23 cellular contexts compared by ENCODE assay signal in the genomic region with DNA sequence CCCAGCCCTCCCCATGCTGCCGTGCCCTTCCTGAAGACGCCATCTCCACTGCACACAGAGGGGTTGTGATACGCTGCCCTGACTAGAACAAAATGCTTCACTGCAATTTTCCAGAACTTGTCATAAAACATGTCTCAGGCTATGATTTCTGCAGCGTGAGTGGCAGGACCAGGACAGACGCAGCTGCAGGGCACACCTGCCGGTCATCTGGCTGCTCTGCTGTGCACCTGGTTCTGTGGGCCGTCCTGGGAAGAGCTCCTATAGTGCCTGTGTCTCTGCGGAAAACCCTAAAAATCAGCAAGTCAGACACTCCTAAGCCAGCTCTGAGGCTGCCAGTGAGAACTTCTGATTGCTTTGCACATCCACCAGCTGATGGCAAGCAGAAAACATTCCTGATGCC.
"Had no signal": no experiment of that assay in that cellular context is flagged by ENCODE, and none has a peak within 500 bp of the region (broad histone marks: within the 10 kb centered on the region; RNA-seq: fewer than 3 reads in every experiment).

No MANE protein-coding gene starts in this region.

- H3K36me3 ChIP-seq: MG63 had no signal

- H3K27ac Mint-ChIP-seq: activated B cell treated with CpG ODN at 0.5 μM for 24 hours; activated CD4-positive, alpha-beta memory T cell treated with anti-CD3 and anti-CD28 coated beads, Interleukin-2, amount 10 ng/mL, durations not matched to agents 7 days and 5 days; activated naive CD4-positive, alpha-beta T cell treated with anti-CD3 and anti-CD28 coated beads for 36 hours; activated naive CD8-positive, alpha-beta T cell; activated T-helper 17 cell treated with anti-CD3 and anti-CD28 coated beads, Interleukin-2, amount 50 U/mL, for 72 hours; brain; T-cell had no signal

- H3K4me1 Mint-ChIP-seq: activated B cell treated with CpG ODN at 0.5 μM for 24 hours; activated CD4-positive, alpha-beta memory T cell treated with anti-CD3 and anti-CD28 coated beads, Interleukin-2, amount 10 ng/mL, durations not matched to agents 7 days and 5 days; activated T-helper 17 cell treated with anti-CD3 and anti-CD28 coated beads, Interleukin-2, amount 50 U/mL, for 72 hours; brain; T-cell had no signal

- H3K9me3 ChIP-seq: MG63 had no signal

- H3K4me3 Mint-ChIP-seq: activated B cell treated with CpG ODN at 0.5 μM for 24 hours; activated CD4-positive, alpha-beta memory T cell treated with anti-CD3 and anti-CD28 coated beads, Interleukin-2, amount 10 ng/mL, durations not matched to agents 7 days and 5 days; activated naive CD4-positive, alpha-beta T cell treated with anti-CD3 and anti-CD28 coated beads for 36 hours; activated naive CD8-positive, alpha-beta T cell; activated T-helper 17 cell treated with anti-CD3 and anti-CD28 coated beads, Interleukin-2, amount 50 U/mL, for 72 hours; brain; T-cell had no signal

- H3K27ac ChIP-seq: SK-N-MC had no signal

- DNase-seq: activated B cell treated with CpG ODN at 0.5 μM for 24 hours; activated CD4-positive, alpha-beta memory T cell treated with anti-CD3 and anti-CD28 coated beads, Interleukin-2, amount 10 ng/mL, durations not matched to agents 7 days and 5 days; activated CD4-positive, alpha-beta T cell treated with anti-CD3 and anti-CD28 coated beads, Interleukin-2, amount 50 U/mL, for 1 hour; activated gamma-delta T cell; activated naive CD4-positive, alpha-beta T cell treated with anti-CD3 and anti-CD28 coated beads for 36 hours; activated T-cell treated with anti-CD3 and anti-CD28 coated beads for 4 hours; activated T-cell treated with anti-CD3 and anti-CD28 coated beads, Interleukin-2, amount 50 U/mL, for 48 hours; amygdala; MG63; NCI-H1105; NCI-H1694; NCI-H2029; NCI-H524 treated with DMSO at 0.1 percent for 48 hours; NCI-H748 treated with DMSO at 0.1 percent for 48 hours; NK-92 treated with Interleukin-12 subunit alpha and Interleukin-12 subunit beta, amount 100 ng/mL, for 24 hours; OCI-M1; T-cell; T-helper 2 cell; T1000 had no signal

- H3K27me3 Mint-ChIP-seq: activated B cell treated with CpG ODN at 0.5 μM for 24 hours had no signal

- H3K9me3 Mint-ChIP-seq: activated B cell treated with CpG ODN at 0.5 μM for 24 hours; activated naive CD4-positive, alpha-beta T cell treated with anti-CD3 and anti-CD28 coated beads for 36 hours; activated T-helper 17 cell treated with anti-CD3 and anti-CD28 coated beads, Interleukin-2, amount 50 U/mL, for 72 hours had no signal

- H3K4me3 ChIP-seq: MG63, SK-N-MC had no signal

- H3K36me3 Mint-ChIP-seq: activated naive CD8-positive, alpha-beta T cell; brain; T-cell had no signal
